2 cellular contexts compared by ENCODE assay signal in the genomic region with DNA sequence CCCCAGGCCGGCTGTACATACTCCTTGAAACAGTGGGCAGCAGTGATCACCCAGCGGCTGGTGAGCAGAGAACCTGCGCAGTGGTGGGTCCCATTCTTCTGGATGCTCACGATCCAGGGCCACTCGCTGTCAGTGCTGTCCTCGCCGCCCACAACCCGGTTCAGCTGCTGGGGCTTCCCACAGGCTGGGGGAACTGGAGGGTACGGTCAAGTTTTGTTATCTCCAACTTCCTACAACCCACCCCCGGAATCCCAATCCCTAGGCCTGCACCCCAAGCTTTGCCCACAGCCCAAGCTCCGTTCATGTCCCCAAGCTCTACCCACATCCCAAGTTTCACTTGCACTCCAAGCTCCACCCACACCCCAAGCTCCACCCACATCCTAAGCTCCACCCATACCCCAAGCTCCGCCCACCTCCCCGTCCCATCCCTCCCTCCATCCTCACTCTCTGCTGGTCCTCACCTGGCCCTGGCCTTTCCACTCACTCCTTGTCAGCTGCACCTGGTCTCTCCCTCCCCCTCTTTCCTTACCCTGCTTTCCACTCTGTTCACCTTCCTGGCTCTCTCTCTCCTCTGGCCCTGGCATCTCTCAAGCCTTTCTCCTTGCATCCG.
A peak's percentile ranks its signal among the peaks of the same experiment; 100 is the strongest.
TF ChIP-seq lines count a peak whose summit lies in the region.

No MANE protein-coding gene starts in this region.

TF ChIP-seq in HEK293, 187 proteins besides CTCF, POLR2A, EP300 and RAD21 (continues in another document):
- no peak for TF ChIP-seq ZNF514 (tag by site-specific recombination; IDR thresholded peaks at IDR 0.05)
- TF ChIP-seq ZNF785 (tag by site-specific recombination; IDR thresholded peaks at IDR 0.05), result no peak
- no peak for TF ChIP-seq ZSCAN16 (tag by site-specific recombination; IDR thresholded peaks at IDR 0.05)
- TF ChIP-seq SETDB1 (IDR thresholded peaks at IDR 0.05; ENCODE audit: insufficient read length, low read length), result no peak
- TF ChIP-seq ZNF664 (tag by site-specific recombination; IDR thresholded peaks at IDR 0.05), result no peak
- TF ChIP-seq ZNF548 (tag by site-specific recombination; IDR thresholded peaks at IDR 0.05), result no peak
- TF ChIP-seq ZNF2 (tag by site-specific recombination; IDR thresholded peaks at IDR 0.05), result no peak
- no peak for TF ChIP-seq ZNF37A (tag by site-specific recombination; IDR thresholded peaks at IDR 0.05)
- TF ChIP-seq ZBTB48 (tag by site-specific recombination; IDR thresholded peaks at IDR 0.05), result no peak
- TF ChIP-seq SP2 (tag by site-specific recombination; IDR thresholded peaks at IDR 0.05), result peak; percentile 39
- TF ChIP-seq ZNF132 (tag by site-specific recombination; IDR thresholded peaks at IDR 0.05; ENCODE audit: borderline replicate concordance), result no peak
- 0 out of 2 replicates have a peak, but pooled peaks have one; percentile 25 for TF ChIP-seq ZBTB7A (tag by site-specific recombination; IDR thresholded peaks at IDR 0.05; ENCODE audit: low read depth)
- TF ChIP-seq ZNF549 (tag by site-specific recombination; IDR thresholded peaks at IDR 0.05), result no peak
- TF ChIP-seq, protein P1, sequence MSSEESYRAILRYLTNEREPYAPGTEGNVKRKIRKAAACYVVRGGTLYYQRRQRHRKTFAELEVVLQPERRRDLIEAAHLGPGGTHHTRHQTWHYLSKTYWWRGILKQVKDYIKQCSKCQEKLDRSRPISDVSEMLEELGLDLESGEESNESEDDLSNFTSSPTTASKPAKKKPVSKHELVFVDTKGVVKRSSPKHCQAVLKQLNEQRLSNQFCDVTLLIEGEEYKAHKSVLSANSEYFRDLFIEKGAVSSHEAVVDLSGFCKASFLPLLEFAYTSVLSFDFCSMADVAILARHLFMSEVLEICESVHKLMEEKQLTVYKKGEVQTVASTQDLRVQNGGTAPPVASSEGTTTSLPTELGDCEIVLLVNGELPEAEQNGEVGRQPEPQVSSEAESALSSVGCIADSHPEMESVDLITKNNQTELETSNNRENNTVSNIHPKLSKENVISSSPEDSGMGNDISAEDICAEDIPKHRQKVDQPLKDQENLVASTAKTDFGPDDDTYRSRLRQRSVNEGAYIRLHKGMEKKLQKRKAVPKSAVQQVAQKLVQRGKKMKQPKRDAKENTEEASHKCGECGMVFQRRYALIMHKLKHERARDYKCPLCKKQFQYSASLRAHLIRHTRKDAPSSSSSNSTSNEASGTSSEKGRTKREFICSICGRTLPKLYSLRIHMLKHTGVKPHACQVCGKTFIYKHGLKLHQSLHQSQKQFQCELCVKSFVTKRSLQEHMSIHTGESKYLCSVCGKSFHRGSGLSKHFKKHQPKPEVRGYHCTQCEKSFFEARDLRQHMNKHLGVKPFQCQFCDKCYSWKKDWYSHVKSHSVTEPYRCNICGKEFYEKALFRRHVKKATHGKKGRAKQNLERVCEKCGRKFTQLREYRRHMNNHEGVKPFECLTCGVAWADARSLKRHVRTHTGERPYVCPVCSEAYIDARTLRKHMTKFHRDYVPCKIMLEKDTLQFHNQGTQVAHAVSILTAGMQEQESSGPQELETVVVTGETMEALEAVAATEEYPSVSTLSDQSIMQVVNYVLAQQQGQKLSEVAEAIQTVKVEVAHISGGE (tag by site-specific recombination; conservative IDR thresholded peaks at IDR 0.05; ENCODE audit: low read depth), result no peak
- peak; percentile 94 for TF ChIP-seq ZNF366 (tag by site-specific recombination; conservative IDR thresholded peaks at IDR 0.05)
- TF ChIP-seq, protein P2, sequence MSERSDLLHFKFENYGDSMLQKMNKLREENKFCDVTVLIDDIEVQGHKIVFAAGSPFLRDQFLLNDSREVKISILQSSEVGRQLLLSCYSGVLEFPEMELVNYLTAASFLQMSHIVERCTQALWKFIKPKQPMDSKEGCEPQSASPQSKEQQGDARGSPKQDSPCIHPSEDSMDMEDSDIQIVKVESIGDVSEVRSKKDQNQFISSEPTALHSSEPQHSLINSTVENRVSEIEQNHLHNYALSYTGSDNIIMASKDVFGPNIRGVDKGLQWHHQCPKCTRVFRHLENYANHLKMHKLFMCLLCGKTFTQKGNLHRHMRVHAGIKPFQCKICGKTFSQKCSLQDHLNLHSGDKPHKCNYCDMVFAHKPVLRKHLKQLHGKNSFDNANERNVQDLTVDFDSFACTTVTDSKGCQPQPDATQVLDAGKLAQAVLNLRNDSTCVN (tag by site-specific recombination; optimal IDR thresholded peaks at IDR 0.05), result no peak
- TF ChIP-seq MYNN (tag by site-specific recombination; IDR thresholded peaks at IDR 0.05; ENCODE audit: borderline replicate concordance), result no peak
- TF ChIP-seq REPIN1 (tag by site-specific recombination; IDR thresholded peaks at IDR 0.05; ENCODE audit: low read depth), result no peak
- TF ChIP-seq ZNF140 (tag by site-specific recombination; IDR thresholded peaks at IDR 0.05), result no peak
- peak; percentile 29; the same call in 1 of the 2 replicates for TF ChIP-seq ZNF530 (tag by site-specific recombination; IDR thresholded peaks at IDR 0.05; ENCODE audit: low read depth)
- TF ChIP-seq, protein P3, sequence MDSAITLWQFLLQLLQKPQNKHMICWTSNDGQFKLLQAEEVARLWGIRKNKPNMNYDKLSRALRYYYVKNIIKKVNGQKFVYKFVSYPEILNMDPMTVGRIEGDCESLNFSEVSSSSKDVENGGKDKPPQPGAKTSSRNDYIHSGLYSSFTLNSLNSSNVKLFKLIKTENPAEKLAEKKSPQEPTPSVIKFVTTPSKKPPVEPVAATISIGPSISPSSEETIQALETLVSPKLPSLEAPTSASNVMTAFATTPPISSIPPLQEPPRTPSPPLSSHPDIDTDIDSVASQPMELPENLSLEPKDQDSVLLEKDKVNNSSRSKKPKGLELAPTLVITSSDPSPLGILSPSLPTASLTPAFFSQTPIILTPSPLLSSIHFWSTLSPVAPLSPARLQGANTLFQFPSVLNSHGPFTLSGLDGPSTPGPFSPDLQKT (IDR thresholded peaks at IDR 0.05; ENCODE audit: borderline replicate concordance, low read depth, low read length), result no peak
- TF ChIP-seq YY1 (tag by site-specific recombination; IDR thresholded peaks at IDR 0.05), result no peak
- TF ChIP-seq ZNF596 (tag by site-specific recombination; IDR thresholded peaks at IDR 0.05), result no peak
- no peak for TF ChIP-seq ZNF529 (tag by site-specific recombination; IDR thresholded peaks at IDR 0.05; ENCODE audit: insufficient replicate concordance)
- TF ChIP-seq, protein P4, sequence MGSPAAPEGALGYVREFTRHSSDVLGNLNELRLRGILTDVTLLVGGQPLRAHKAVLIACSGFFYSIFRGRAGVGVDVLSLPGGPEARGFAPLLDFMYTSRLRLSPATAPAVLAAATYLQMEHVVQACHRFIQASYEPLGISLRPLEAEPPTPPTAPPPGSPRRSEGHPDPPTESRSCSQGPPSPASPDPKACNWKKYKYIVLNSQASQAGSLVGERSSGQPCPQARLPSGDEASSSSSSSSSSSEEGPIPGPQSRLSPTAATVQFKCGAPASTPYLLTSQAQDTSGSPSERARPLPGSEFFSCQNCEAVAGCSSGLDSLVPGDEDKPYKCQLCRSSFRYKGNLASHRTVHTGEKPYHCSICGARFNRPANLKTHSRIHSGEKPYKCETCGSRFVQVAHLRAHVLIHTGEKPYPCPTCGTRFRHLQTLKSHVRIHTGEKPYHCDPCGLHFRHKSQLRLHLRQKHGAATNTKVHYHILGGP (tag by site-specific recombination; IDR thresholded peaks at IDR 0.05), result no peak
- no peak for TF ChIP-seq GLI4 (tag by site-specific recombination; IDR thresholded peaks at IDR 0.05)
- TF ChIP-seq ZNF350 (tag by site-specific recombination; IDR thresholded peaks at IDR 0.05), result no peak
- TF ChIP-seq SP3 (tag by site-specific recombination; IDR thresholded peaks at IDR 0.05), result peak; percentile 88
- TF ChIP-seq ZFHX2 (tag by site-specific recombination; conservative IDR thresholded peaks at IDR 0.05), result peak; percentile 94

TF ChIP-seq in K562, 482 proteins besides CTCF, POLR2A, EP300 and RAD21:
- TF ChIP-seq, protein P2 (CRISPR knock-in tag; IDR thresholded peaks at IDR 0.05), result peak; percentile 65; the same call in 1 of the 2 replicates
- TF ChIP-seq MIER1 (IDR thresholded peaks at IDR 0.05; ENCODE audit: low read depth), result 0 out of 2 replicates have a peak, but pooled peaks have one; percentile 50
- peak; percentile 21; the same call in 1 of the 2 replicates for TF ChIP-seq HLTF (IDR thresholded peaks at IDR 0.05)
- TF ChIP-seq, protein P5, sequence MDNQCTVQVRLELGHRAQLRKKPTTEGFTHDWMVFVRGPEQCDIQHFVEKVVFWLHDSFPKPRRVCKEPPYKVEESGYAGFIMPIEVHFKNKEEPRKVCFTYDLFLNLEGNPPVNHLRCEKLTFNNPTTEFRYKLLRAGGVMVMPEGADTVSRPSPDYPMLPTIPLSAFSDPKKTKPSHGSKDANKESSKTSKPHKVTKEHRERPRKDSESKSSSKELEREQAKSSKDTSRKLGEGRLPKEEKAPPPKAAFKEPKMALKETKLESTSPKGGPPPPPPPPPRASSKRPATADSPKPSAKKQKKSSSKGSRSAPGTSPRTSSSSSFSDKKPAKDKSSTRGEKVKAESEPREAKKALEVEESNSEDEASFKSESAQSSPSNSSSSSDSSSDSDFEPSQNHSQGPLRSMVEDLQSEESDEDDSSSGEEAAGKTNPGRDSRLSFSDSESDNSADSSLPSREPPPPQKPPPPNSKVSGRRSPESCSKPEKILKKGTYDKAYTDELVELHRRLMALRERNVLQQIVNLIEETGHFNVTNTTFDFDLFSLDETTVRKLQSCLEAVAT (IDR thresholded peaks at IDR 0.05), result 0 out of 4 replicates have a peak, but pooled peaks of 1 of the 2 experiments have one; percentile 47
- no peak for TF ChIP-seq ZNF143 (CRISPR knock-in tag; IDR thresholded peaks at IDR 0.05)
- TF ChIP-seq ZNF121 (CRISPR knock-in tag; conservative IDR thresholded peaks at IDR 0.05), result no peak
- peak; percentile 34 for TF ChIP-seq EGR1 (conservative IDR thresholded peaks at IDR 0.05)
